8 cellular contexts compared by ENCODE assay signal in the genomic region with DNA sequence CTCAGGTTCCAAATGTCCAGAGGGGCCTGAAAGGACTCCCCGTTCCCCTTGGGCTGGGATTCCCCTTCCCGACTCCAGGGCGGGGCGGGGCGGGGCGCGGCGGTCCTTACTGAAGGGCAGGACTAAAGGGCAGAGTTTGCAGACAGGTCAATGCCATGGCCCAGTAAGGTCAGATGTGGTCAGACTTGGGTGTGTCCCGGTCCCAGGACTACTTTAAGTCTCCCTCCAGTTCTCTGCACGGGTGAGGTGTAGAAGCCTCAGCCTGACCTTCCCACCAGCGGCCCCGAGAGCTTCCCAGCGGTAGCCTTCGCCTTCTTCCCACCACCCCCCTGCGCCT. TPM values are rescaled to one million over a fixed set of nuclear protein-coding genes. Genes with fewer than 3 reads are reported as not detected.
DNase-seq lines count a peak whose midpoint lies in the region; ATAC-seq and TF ChIP-seq lines count a peak whose summit lies in the region.

No MANE protein-coding gene starts in this region.

- H3K9ac ChIP-seq in KMS-11 (no peak overlapping the region), fibroblast of lung (ENCODE audit: insufficient read depth, low read length) (peak overlapping the region; percentile 89)

- H3K27ac Mint-ChIP-seq in CD4-positive, alpha-beta T cell, result peak overlapping the region; percentile 98
- peak overlapping the region; percentile 100 for H3K27ac Mint-ChIP-seq in neural crest cell (ENCODE audit: unreplicated experiment)

- peaks cover 10% of the 10 kb centered on the region for H3K4me1 ChIP-seq in KMS-11 (ENCODE audit: low read depth, poor library complexity, severe bottlenecking)
- peaks cover 14% of the 10 kb centered on the region for H3K4me1 ChIP-seq in fibroblast of lung (ENCODE audit: control insufficient read depth, extremely low read depth, insufficient read depth, low read length)

- peaks cover 36% of the 10 kb centered on the region for H3K4me1 Mint-ChIP-seq in CD4-positive, alpha-beta T cell (ENCODE audit: low read depth)
- H3K4me1 Mint-ChIP-seq in neural crest cell, result peaks cover 48% of the 10 kb centered on the region

- H3K4me3 Mint-ChIP-seq in CD4-positive, alpha-beta T cell, result peak overlapping the region; percentile 91
- H3K4me3 Mint-ChIP-seq in neural crest cell, result peak overlapping the region; percentile 99

- H4K20me1 ChIP-seq in KMS-11 (ENCODE audit: insufficient read depth) (no peaks in the 10 kb centered on the region), fibroblast of lung (ENCODE audit: control insufficient read depth, extremely low read depth, insufficient read depth, low read length) (no peaks in the 10 kb centered on the region)

- CTCF ChIA-PET in CD4-positive, alpha-beta T cell (lab: Charles Lee), result interaction anchor here (0.8 to 2.9 kb wide), 12 partner anchors 9 to 156 kb away, joined by 3 to 28 read pairs (median 4); partner anchors contain the start of genes CYB5D1 and NAA38

- DNase-seq in CD4-positive, alpha-beta T cell, result peak in 7 of 10 experiments; percentile 45 to 63 (median 50)
- peak; percentile 32 for DNase-seq in activated T-cell treated with anti-CD3 and anti-CD28 coated beads for 24 hours (ENCODE audit: low read depth)
- DNase-seq in fibroblast of lung (ENCODE audit: low read depth in 2 of 2), result peak in 1 of 2 donors; percentile 51
- DNase-seq in neural crest cell (ENCODE audit: low read depth, low spot score), result no peak
- DNase-seq in NCI-H2196 (lab: John Stamatoyannopoulos, UW; ENCODE audit: unreplicated experiment), result no peak
- DNase-seq in NCI-H1417 treated with DMSO at 0.1 percent for 48 hours (lab: John Stamatoyannopoulos, UW), result no peak

- peaks cover 26% of the 10 kb centered on the region for H3K36me3 Mint-ChIP-seq in CD4-positive, alpha-beta T cell (ENCODE audit: low read depth)
- peaks cover 3% of the 10 kb centered on the region for H3K36me3 Mint-ChIP-seq in neural crest cell (ENCODE audit: low read depth)

- H2AFZ ChIP-seq in KMS-11 (ENCODE audit: low read depth) (no peak overlapping the region; the same call in 1 of the 2 replicates), fibroblast of lung (ENCODE audit: low read length) (peak overlapping the region; percentile 7)

- intact Hi-C loops in CD4-positive, alpha-beta T cell (cut with DNase I, micrococcal nuclease), result loop anchor here (1.0 to 10.0 kb wide), 5 partner anchors 8 to 320 kb away; partner anchors contain the start of gene PER1 (in 1 of the 2)

- H3K36me3 ChIP-seq in KMS-11 (ENCODE audit: insufficient read depth), result no peaks in the 10 kb centered on the region
- H3K36me3 ChIP-seq in fibroblast of lung (ENCODE audit: control insufficient read depth, insufficient read depth, low read length), result no peaks in the 10 kb centered on the region

- no peak for TF ChIP-seq CTCF in CD4-positive, alpha-beta T cell (IDR thresholded peaks at IDR 0.05)
- TF ChIP-seq CTCF in KMS-11 (conservative IDR thresholded peaks at IDR 0.05; ENCODE audit: low read depth, low read length) (no peak), fibroblast of lung (conservative IDR thresholded peaks at IDR 0.05 in 1 of 2, IDR thresholded peaks at IDR 0.05 in 1 of 2; ENCODE audit: low read depth in 1 of 2, low read length in 2 of 2) (no peak), neural crest cell (conservative IDR thresholded peaks at IDR 0.05) (no peak)

- H3K4me3 ChIP-seq in KMS-11 (IDR thresholded peaks at IDR 0.05; ENCODE audit: insufficient read depth, low read depth, low read length) (no peak overlapping the region), fibroblast of lung (replicated peaks in 1 of 4; ENCODE audit: control extremely low read depth in 1 of 4, insufficient read depth in 1 of 4, low read depth in 3 of 4, low read length in 4 of 4) (peak overlapping the region; percentile 30 to 92 (median 60))

- POLR2A ChIA-PET in CD4-positive, alpha-beta T cell (lab: Charles Lee), result interaction anchor here (0.5 to 4.8 kb wide), 22 partner anchors 9 to 497 kb away, joined by 3 to 83 read pairs (median 6); partner anchors contain the start of genes CNTROB, CYB5D1, MPDU1 and NAA38

- no peaks in the 10 kb centered on the region for H3K27me3 ChIP-seq in CD4-positive, alpha-beta T cell (ENCODE audit: control insufficient read depth, insufficient read depth, low read length)
- H3K27me3 ChIP-seq in KMS-11 (ENCODE audit: insufficient read depth, low read depth), result no peaks in the 10 kb centered on the region
- H3K27me3 ChIP-seq in fibroblast of lung (ENCODE audit: control insufficient read depth, insufficient read depth, low read length), result peaks cover 3% of the 10 kb centered on the region

- no peaks in the 10 kb centered on the region for H3K9me3 ChIP-seq in CD4-positive, alpha-beta T cell (ENCODE audit: control insufficient read depth, low read length)
- H3K9me3 ChIP-seq in fibroblast of lung (ENCODE audit: control insufficient read depth, insufficient read depth, low read depth, low read length), result no peaks in the 10 kb centered on the region

- ATAC-seq in CD4-positive, alpha-beta T cell (ENCODE audit: poor library complexity), result peak; percentile 0
- no peak for ATAC-seq in HG02798 (IDR thresholded peaks at IDR 0.05; ENCODE audit: poor library complexity, unreplicated experiment)

- peak overlapping the region; percentile 98 for H3K27ac ChIP-seq in CD4-positive, alpha-beta T cell (ENCODE audit: low read depth, low read length)
- H3K27ac ChIP-seq in KMS-11 (0 out of 2 replicates have a peak overlapping the region, but pooled peaks have one; percentile 58), fibroblast of lung (ENCODE audit: insufficient read depth, low read length) (peak overlapping the region; percentile 98)

- H3K4me2 ChIP-seq in KMS-11, result no peak overlapping the region
- H3K4me2 ChIP-seq in fibroblast of lung (ENCODE audit: extremely low read depth, insufficient read depth, low read length), result peak overlapping the region; percentile 90

- no peaks in the 10 kb centered on the region for H3K9me3 Mint-ChIP-seq in CD4-positive, alpha-beta T cell
- no peaks in the 10 kb centered on the region for H3K9me3 Mint-ChIP-seq in neural crest cell

- H3K79me2 ChIP-seq in KMS-11 (ENCODE audit: insufficient read depth, low read depth) (no peaks in the 10 kb centered on the region), fibroblast of lung (ENCODE audit: control insufficient read depth, insufficient read depth, low read length) (peaks cover 12% of the 10 kb centered on the region)

- H3K27me3 Mint-ChIP-seq in CD4-positive, alpha-beta T cell, result peaks cover 4% of the 10 kb centered on the region
- peaks cover 37% of the 10 kb centered on the region for H3K27me3 Mint-ChIP-seq in neural crest cell (ENCODE audit: low read depth)

RNA-seq across cellular contexts. Expression of gene KDM6B, which starts 0.5 kb away (rescaled TPM):
- total RNA-seq in CD4-positive, alpha-beta T cell, result 100 to 1,000 TPM; 189 to 191 TPM
- total RNA-seq in fibroblast of lung, result 9.4 and 12.3 TPM in 2 replicates
- polyA plus RNA-seq in fibroblast of lung, result 0.68 and 1.1 TPM in 2 replicates
- polyA plus RNA-seq in fibroblast of lung (2012), result 3.8 and 4.6 TPM in 2 replicates
- 7.9 and 9.3 TPM in 2 replicates for polyA minus RNA-seq in fibroblast of lung (ENCODE audit: low replicate concordance)
- total RNA-seq in neural crest cell, result 64.8 and 70.2 TPM in 2 replicates

RNA-seq across cellular contexts. Expression of gene TMEM88, which starts 20.3 kb away (rescaled TPM):
- 10 to 100 TPM; 29.3 to 29.6 TPM for total RNA-seq in CD4-positive, alpha-beta T cell
- 0.17 TPM in 1 of 2 replicates, not detected in the other for total RNA-seq in fibroblast of lung
- polyA plus RNA-seq in fibroblast of lung, result 0.07 TPM in 1 of 2 replicates, not detected in the other
- polyA plus RNA-seq in fibroblast of lung (2012), result 0.21 and 0.41 TPM in 2 replicates
- polyA minus RNA-seq in fibroblast of lung (ENCODE audit: low replicate concordance), result 0.51 TPM in 1 of 2 replicates, not detected in the other
- 6.7 and 8.4 TPM in 2 replicates for total RNA-seq in neural crest cell

RNA-seq across cellular contexts. Expression of gene NAA38, which starts 22.8 kb away (rescaled TPM):
- 10 to 100 TPM; 15.4 to 16.3 TPM for total RNA-seq in CD4-positive, alpha-beta T cell
- total RNA-seq in fibroblast of lung, result 41.6 and 78.9 TPM in 2 replicates
- polyA plus RNA-seq in fibroblast of lung, result 31.0 and 40.7 TPM in 2 replicates
- polyA plus RNA-seq in fibroblast of lung (2012), result 109 and 133 TPM in 2 replicates
- 35.1 and 44.9 TPM in 2 replicates for polyA minus RNA-seq in fibroblast of lung (ENCODE audit: low replicate concordance)
- total RNA-seq in neural crest cell, result 83.4 and 87.2 TPM in 2 replicates

RNA-seq across cellular contexts. Expression of gene CYB5D1, which starts 23.3 kb away (rescaled TPM):
- 1 to 10 TPM; 8.7 TPM for total RNA-seq in CD4-positive, alpha-beta T cell
- total RNA-seq in fibroblast of lung (6.9 and 7.4 TPM in 2 replicates), neural crest cell (12.7 and 13.3 TPM in 2 replicates)
- 6.8 and 8.7 TPM in 2 replicates for polyA plus RNA-seq in fibroblast of lung
- 6.5 and 7.3 TPM in 2 replicates for polyA plus RNA-seq in fibroblast of lung (2012)
- polyA minus RNA-seq in fibroblast of lung (ENCODE audit: low replicate concordance), result 11.5 and 14.4 TPM in 2 replicates

RNA-seq across cellular contexts. Expression of gene CHD3, which starts 54.1 kb away (rescaled TPM):
- total RNA-seq in CD4-positive, alpha-beta T cell, result 100 to 1,000 TPM; 263 to 297 TPM
- total RNA-seq in fibroblast of lung, result 144 and 165 TPM in 2 replicates
- polyA plus RNA-seq in fibroblast of lung, result 23.6 and 23.8 TPM in 2 replicates
- 59.8 and 78.0 TPM in 2 replicates for polyA plus RNA-seq in fibroblast of lung (2012)
- polyA minus RNA-seq in fibroblast of lung (ENCODE audit: low replicate concordance), result 96.6 and 206 TPM in 2 replicates
- 53.3 and 59.7 TPM in 2 replicates for total RNA-seq in neural crest cell

Comparison
In these comparisons a context has a peak if more than half of its experiments do, and no peak if none do; other contexts are left out.
1. DNase-seq: peak in CD4-positive, alpha-beta T cell (7 of 10) and activated T-cell treated with anti-CD3 and anti-CD28 coated beads for 24 hours (single experiment); none in neural crest cell (single experiment), NCI-H2196 (single experiment) and NCI-H1417 treated with DMSO at 0.1 percent for 48 hours (single experiment).
2. Peak in every context shown above with its lines, with median percentiles within 50 percentile points of each other: H3K27ac ChIP-seq.